1 cellular context compared by ENCODE assay signal in the genomic region with DNA sequence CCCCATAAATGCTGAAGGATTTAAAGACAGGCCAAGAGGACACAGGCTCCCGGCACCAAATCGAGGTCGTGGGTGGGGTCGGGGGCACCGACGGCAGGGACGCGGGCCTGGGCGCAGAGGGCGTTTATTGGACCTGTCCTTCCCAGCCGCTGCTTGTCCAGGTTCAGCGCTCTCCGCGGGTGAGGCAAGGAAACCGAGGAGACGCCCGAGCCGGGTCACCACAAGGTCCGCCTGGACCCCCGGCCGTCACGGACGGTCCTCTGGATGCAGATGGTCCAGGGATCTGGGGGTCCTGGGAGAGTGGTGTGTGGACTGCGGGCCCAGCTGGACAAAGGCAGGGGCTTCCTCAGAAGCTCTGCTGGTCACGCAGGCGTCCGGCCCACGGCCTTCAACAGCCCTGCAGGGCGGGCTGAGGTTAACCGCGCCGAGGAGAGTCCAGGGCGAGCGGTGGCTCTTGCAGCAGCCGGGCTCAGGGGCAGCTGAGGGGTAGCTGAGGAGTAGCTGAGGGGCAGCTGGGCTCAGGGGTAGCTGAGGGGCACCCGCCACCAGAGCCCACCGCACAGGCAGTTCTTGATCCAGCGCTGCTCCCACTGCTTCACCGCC.
TF ChIP-seq lines count a peak whose summit lies in the region.

No MANE protein-coding gene starts in this region.

TF ChIP-seq in GM23338, 12 proteins besides CTCF, POLR2A, EP300 and RAD21 (continued from another document):
- TF ChIP-seq, protein P1, sequence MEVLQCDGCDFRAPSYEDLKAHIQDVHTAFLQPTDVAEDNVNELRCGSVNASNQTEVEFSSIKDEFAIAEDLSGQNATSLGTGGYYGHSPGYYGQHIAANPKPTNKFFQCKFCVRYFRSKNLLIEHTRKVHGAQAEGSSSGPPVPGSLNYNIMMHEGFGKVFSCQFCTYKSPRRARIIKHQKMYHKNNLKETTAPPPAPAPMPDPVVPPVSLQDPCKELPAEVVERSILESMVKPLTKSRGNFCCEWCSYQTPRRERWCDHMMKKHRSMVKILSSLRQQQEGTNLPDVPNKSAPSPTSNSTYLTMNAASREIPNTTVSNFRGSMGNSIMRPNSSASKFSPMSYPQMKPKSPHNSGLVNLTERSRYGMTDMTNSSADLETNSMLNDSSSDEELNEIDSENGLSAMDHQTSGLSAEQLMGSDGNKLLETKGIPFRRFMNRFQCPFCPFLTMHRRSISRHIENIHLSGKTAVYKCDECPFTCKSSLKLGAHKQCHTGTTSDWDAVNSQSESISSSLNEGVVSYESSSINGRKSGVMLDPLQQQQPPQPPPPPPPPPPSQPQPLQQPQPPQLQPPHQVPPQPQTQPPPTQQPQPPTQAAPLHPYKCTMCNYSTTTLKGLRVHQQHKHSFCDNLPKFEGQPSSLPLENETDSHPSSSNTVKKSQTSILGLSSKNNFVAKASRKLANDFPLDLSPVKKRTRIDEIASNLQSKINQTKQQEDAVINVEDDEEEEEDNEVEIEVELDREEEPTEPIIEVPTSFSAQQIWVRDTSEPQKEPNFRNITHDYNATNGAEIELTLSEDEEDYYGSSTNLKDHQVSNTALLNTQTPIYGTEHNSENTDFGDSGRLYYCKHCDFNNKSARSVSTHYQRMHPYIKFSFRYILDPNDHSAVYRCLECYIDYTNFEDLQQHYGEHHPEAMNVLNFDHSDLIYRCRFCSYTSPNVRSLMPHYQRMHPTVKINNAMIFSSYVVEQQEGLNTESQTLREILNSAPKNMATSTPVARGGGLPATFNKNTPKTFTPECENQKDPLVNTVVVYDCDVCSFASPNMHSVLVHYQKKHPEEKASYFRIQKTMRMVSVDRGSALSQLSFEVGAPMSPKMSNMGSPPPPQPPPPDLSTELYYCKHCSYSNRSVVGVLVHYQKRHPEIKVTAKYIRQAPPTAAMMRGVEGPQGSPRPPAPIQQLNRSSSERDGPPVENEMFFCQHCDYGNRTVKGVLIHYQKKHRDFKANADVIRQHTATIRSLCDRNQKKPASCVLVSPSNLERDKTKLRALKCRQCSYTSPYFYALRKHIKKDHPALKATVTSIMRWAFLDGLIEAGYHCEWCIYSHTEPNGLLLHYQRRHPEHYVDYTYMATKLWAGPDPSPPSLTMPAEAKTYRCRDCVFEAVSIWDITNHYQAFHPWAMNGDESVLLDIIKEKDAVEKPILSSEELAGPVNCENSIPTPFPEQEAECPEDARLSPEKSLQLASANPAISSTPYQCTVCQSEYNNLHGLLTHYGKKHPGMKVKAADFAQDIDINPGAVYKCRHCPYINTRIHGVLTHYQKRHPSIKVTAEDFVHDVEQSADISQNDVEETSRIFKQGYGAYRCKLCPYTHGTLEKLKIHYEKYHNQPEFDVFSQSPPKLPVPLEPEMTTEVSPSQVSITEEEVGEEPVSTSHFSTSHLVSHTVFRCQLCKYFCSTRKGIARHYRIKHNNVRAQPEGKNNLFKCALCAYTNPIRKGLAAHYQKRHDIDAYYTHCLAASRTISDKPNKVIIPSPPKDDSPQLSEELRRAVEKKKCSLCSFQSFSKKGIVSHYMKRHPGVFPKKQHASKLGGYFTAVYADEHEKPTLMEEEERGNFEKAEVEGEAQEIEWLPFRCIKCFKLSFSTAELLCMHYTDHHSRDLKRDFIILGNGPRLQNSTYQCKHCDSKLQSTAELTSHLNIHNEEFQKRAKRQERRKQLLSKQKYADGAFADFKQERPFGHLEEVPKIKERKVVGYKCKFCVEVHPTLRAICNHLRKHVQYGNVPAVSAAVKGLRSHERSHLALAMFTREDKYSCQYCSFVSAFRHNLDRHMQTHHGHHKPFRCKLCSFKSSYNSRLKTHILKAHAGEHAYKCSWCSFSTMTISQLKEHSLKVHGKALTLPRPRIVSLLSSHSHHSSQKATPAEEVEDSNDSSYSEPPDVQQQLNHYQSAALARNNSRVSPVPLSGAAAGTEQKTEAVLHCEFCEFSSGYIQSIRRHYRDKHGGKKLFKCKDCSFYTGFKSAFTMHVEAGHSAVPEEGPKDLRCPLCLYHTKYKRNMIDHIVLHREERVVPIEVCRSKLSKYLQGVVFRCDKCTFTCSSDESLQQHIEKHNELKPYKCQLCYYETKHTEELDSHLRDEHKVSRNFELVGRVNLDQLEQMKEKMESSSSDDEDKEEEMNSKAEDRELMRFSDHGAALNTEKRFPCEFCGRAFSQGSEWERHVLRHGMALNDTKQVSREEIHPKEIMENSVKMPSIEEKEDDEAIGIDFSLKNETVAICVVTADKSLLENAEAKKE (CRISPR knock-in tag; IDR thresholded peaks at IDR 0.05) = no peak
- TF ChIP-seq, protein P2, sequence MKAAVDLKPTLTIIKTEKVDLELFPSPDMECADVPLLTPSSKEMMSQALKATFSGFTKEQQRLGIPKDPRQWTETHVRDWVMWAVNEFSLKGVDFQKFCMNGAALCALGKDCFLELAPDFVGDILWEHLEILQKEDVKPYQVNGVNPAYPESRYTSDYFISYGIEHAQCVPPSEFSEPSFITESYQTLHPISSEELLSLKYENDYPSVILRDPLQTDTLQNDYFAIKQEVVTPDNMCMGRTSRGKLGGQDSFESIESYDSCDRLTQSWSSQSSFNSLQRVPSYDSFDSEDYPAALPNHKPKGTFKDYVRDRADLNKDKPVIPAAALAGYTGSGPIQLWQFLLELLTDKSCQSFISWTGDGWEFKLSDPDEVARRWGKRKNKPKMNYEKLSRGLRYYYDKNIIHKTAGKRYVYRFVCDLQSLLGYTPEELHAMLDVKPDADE (IDR thresholded peaks at IDR 0.05) = no peak
- TF ChIP-seq EZH2 (IDR thresholded peaks at IDR 0.05; ENCODE audit: low read depth, unreplicated experiment) (no peak), STAT1 (IDR thresholded peaks at IDR 0.05; ENCODE audit: unreplicated experiment) (no peak), EZH2phosphoT487 (IDR thresholded peaks at IDR 0.05; ENCODE audit: unreplicated experiment) (no peak), ZNF114 (CRISPR knock-in tag; IDR thresholded peaks at IDR 0.05) (no peak)
- TF ChIP-seq, protein P3, sequence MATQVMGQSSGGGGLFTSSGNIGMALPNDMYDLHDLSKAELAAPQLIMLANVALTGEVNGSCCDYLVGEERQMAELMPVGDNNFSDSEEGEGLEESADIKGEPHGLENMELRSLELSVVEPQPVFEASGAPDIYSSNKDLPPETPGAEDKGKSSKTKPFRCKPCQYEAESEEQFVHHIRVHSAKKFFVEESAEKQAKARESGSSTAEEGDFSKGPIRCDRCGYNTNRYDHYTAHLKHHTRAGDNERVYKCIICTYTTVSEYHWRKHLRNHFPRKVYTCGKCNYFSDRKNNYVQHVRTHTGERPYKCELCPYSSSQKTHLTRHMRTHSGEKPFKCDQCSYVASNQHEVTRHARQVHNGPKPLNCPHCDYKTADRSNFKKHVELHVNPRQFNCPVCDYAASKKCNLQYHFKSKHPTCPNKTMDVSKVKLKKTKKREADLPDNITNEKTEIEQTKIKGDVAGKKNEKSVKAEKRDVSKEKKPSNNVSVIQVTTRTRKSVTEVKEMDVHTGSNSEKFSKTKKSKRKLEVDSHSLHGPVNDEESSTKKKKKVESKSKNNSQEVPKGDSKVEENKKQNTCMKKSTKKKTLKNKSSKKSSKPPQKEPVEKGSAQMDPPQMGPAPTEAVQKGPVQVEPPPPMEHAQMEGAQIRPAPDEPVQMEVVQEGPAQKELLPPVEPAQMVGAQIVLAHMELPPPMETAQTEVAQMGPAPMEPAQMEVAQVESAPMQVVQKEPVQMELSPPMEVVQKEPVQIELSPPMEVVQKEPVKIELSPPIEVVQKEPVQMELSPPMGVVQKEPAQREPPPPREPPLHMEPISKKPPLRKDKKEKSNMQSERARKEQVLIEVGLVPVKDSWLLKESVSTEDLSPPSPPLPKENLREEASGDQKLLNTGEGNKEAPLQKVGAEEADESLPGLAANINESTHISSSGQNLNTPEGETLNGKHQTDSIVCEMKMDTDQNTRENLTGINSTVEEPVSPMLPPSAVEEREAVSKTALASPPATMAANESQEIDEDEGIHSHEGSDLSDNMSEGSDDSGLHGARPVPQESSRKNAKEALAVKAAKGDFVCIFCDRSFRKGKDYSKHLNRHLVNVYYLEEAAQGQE (IDR thresholded peaks at IDR 0.05; ENCODE audit: unreplicated experiment) = no peak
